Comparison of ENCODE assay signal across 2 cellular contexts in the genomic region with DNA sequence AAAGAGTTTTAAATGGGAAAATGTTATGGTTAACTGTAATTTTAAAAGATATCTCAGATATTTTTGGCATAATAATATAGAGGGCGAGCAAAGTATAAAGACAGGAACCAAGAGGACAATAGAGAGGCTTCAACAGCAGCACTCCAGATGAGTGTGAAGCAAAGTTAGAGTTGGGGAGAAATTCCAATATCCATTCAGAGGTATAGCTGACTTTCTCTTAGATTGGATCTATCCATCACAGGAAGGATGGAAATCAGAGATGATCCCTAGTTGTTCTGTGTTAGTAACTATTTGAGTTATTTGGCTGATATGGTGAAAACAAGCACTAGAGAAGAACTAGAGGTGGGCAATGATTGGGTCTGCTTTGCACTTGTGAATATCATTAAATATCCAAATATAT.
TF ChIP-seq lines count a peak whose summit lies in the region.

No MANE protein-coding gene starts in this region.

TF ChIP-seq in GM23338, 12 proteins besides CTCF, POLR2A, EP300 and RAD21 (continued from another document):
- TF ChIP-seq, protein P1, sequence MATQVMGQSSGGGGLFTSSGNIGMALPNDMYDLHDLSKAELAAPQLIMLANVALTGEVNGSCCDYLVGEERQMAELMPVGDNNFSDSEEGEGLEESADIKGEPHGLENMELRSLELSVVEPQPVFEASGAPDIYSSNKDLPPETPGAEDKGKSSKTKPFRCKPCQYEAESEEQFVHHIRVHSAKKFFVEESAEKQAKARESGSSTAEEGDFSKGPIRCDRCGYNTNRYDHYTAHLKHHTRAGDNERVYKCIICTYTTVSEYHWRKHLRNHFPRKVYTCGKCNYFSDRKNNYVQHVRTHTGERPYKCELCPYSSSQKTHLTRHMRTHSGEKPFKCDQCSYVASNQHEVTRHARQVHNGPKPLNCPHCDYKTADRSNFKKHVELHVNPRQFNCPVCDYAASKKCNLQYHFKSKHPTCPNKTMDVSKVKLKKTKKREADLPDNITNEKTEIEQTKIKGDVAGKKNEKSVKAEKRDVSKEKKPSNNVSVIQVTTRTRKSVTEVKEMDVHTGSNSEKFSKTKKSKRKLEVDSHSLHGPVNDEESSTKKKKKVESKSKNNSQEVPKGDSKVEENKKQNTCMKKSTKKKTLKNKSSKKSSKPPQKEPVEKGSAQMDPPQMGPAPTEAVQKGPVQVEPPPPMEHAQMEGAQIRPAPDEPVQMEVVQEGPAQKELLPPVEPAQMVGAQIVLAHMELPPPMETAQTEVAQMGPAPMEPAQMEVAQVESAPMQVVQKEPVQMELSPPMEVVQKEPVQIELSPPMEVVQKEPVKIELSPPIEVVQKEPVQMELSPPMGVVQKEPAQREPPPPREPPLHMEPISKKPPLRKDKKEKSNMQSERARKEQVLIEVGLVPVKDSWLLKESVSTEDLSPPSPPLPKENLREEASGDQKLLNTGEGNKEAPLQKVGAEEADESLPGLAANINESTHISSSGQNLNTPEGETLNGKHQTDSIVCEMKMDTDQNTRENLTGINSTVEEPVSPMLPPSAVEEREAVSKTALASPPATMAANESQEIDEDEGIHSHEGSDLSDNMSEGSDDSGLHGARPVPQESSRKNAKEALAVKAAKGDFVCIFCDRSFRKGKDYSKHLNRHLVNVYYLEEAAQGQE (IDR thresholded peaks at IDR 0.05; ENCODE audit: unreplicated experiment) = no peak
TF ChIP-seq in GM23338: peak in this region for 1.

TF ChIP-seq in WTC11, 78 proteins besides CTCF, POLR2A, EP300 and RAD21 (continued from another document):
- TF ChIP-seq, protein P2, sequence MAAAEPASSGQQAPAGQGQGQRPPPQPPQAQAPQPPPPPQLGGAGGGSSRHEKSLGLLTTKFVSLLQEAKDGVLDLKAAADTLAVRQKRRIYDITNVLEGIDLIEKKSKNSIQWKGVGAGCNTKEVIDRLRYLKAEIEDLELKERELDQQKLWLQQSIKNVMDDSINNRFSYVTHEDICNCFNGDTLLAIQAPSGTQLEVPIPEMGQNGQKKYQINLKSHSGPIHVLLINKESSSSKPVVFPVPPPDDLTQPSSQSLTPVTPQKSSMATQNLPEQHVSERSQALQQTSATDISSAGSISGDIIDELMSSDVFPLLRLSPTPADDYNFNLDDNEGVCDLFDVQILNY (CRISPR knock-in tag; IDR thresholded peaks at IDR 0.05) = no peak
- TF ChIP-seq, protein P3, sequence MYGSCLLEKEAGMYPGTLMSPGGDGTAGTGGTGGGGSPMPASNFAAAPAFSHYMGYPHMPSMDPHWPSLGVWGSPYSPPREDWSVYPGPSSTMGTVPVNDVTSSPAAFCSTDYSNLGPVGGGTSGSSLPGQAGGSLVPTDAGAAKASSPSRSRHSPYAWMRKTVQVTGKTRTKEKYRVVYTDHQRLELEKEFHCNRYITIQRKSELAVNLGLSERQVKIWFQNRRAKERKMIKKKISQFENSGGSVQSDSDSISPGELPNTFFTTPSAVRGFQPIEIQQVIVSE (CRISPR knock-in tag; IDR thresholded peaks at IDR 0.05; ENCODE audit: borderline replicate concordance) = no peak
- no peak for TF ChIP-seq CREM (CRISPR knock-in tag; IDR thresholded peaks at IDR 0.05)
- TF ChIP-seq JAZF1 (CRISPR knock-in tag; IDR thresholded peaks at IDR 0.05) = no peak
TF ChIP-seq in WTC11: peak in this region for 0.
